8 cellular contexts compared by ENCODE assay signal in genomic region chr9:89477811-89478583, GRCh38. TPM values are rescaled to one million over a fixed set of nuclear protein-coding genes. Genes with fewer than 3 reads are reported as not detected.
DNase-seq lines count a peak whose midpoint lies in the region; ATAC-seq, FAIRE-seq and TF ChIP-seq lines count a peak whose summit lies in the region.

No MANE protein-coding gene starts in this region.

- peaks cover 3% of the 10 kb centered on the region for H3K4me1 ChIP-seq in BE2C

- peaks cover 60% of the 10 kb centered on the region for H3K36me3 Mint-ChIP-seq in T-helper 1 cell treated with Interleukin-12 subunit alpha and Interleukin-12 subunit beta and Interleukin-4 antibody, amounts not matched to agents 30 μg/mL and 1 μg/mL, for 36 hours (ENCODE audit: low read depth)
- peaks cover 16% of the 10 kb centered on the region for H3K36me3 Mint-ChIP-seq in natural killer cell treated with Interleukin-12 subunit alpha and Interleukin-12 subunit beta and Interleukin-15 and Interleukin-18, amount 100 ng/mL, for 72 hours

- H3K9me3 ChIP-seq in BE2C = no peaks in the 10 kb centered on the region

- no peaks in the 10 kb centered on the region for H3K27me3 Mint-ChIP-seq in T-helper 1 cell treated with Interleukin-12 subunit alpha and Interleukin-12 subunit beta and Interleukin-4 antibody, amounts not matched to agents 30 μg/mL and 1 μg/mL, for 36 hours (ENCODE audit: low read depth)
- no peaks in the 10 kb centered on the region for H3K27me3 Mint-ChIP-seq in natural killer cell treated with Interleukin-12 subunit alpha and Interleukin-12 subunit beta and Interleukin-15 and Interleukin-18, amount 100 ng/mL, for 72 hours

- H3K27me3 ChIP-seq in bronchial epithelial cell (ENCODE audit: control insufficient read depth, insufficient read depth, low read length) = no peaks in the 10 kb centered on the region
- H3K27me3 ChIP-seq in BE2C = no peaks in the 10 kb centered on the region

- H3K9me3 Mint-ChIP-seq in T-helper 1 cell treated with Interleukin-12 subunit alpha and Interleukin-12 subunit beta and Interleukin-4 antibody, amounts not matched to agents 30 μg/mL and 1 μg/mL, for 36 hours = peaks cover 8% of the 10 kb centered on the region
- H3K9me3 Mint-ChIP-seq in natural killer cell treated with Interleukin-12 subunit alpha and Interleukin-12 subunit beta and Interleukin-15 and Interleukin-18, amount 100 ng/mL, for 72 hours = no peaks in the 10 kb centered on the region

- peak overlapping the region; percentile 95 for H3K27ac Mint-ChIP-seq in T-helper 1 cell treated with Interleukin-12 subunit alpha and Interleukin-12 subunit beta and Interleukin-4 antibody, amounts not matched to agents 30 μg/mL and 1 μg/mL, for 36 hours
- peak overlapping the region; percentile 87 for H3K27ac Mint-ChIP-seq in natural killer cell treated with Interleukin-12 subunit alpha and Interleukin-12 subunit beta and Interleukin-15 and Interleukin-18, amount 100 ng/mL, for 72 hours

- TF ChIP-seq CTCF in bronchial epithelial cell (IDR thresholded peaks at IDR 0.05; ENCODE audit: insufficient read depth, low read length, severe bottlenecking) (no peak), BE2C (IDR thresholded peaks at IDR 0.05; ENCODE audit: low read depth, low read length) (no peak)

- H3K4me3 Mint-ChIP-seq in T-helper 1 cell treated with Interleukin-12 subunit alpha and Interleukin-12 subunit beta and Interleukin-4 antibody, amounts not matched to agents 30 μg/mL and 1 μg/mL, for 36 hours = peak overlapping the region; percentile 82
- H3K4me3 Mint-ChIP-seq in natural killer cell treated with Interleukin-12 subunit alpha and Interleukin-12 subunit beta and Interleukin-15 and Interleukin-18, amount 100 ng/mL, for 72 hours = peak overlapping the region; percentile 85

- peak; percentile 89 for FAIRE-seq in GM19239 (lab: Jason Lieb, UNC)
- FAIRE-seq in bronchial epithelial cell (lab: Jason Lieb, UNC) = no peak

- peak; percentile 26 to 44 for ATAC-seq in natural killer cell treated with Interleukin-12 subunit alpha and Interleukin-12 subunit beta and Interleukin-15 and Interleukin-18, amount 100 ng/mL, for 72 hours
- ATAC-seq in HG02840 (IDR thresholded peaks at IDR 0.05; ENCODE audit: low FRiP score, unreplicated experiment) = no peak

- H3K36me3 ChIP-seq in bronchial epithelial cell (ENCODE audit: control insufficient read depth, insufficient read depth, low read length) = no peaks in the 10 kb centered on the region
- no peaks in the 10 kb centered on the region for H3K36me3 ChIP-seq in BE2C

- H3K4me3 ChIP-seq in bronchial epithelial cell (ENCODE audit: low read depth, low read length) (no peak overlapping the region), BE2C (ENCODE audit: low read depth, low read length) (no peak overlapping the region)

- no peak for DNase-seq in GM19239 (ENCODE audit: insufficient read length, low spot score)
- DNase-seq in bronchial epithelial cell (ENCODE audit: low read depth) = peak; percentile 28
- DNase-seq in natural killer cell treated with Interleukin-12 subunit alpha and Interleukin-12 subunit beta and Interleukin-15 and Interleukin-18, amount 100 ng/mL, for 72 hours (ENCODE audit: low spot score) = no peak
- DNase-seq in BE2C = no peak
- DNase-seq in NCI-H82 treated with DMSO at 0.1 percent for 48 hours (lab: John Stamatoyannopoulos, UW; ENCODE audit: unreplicated experiment) = no peak
- DNase-seq in NCI-H128 (lab: John Stamatoyannopoulos, UW; ENCODE audit: unreplicated experiment) = no peak

- peaks cover 80% of the 10 kb centered on the region for H3K4me1 Mint-ChIP-seq in T-helper 1 cell treated with Interleukin-12 subunit alpha and Interleukin-12 subunit beta and Interleukin-4 antibody, amounts not matched to agents 30 μg/mL and 1 μg/mL, for 36 hours (ENCODE audit: low read depth)
- H3K4me1 Mint-ChIP-seq in natural killer cell treated with Interleukin-12 subunit alpha and Interleukin-12 subunit beta and Interleukin-15 and Interleukin-18, amount 100 ng/mL, for 72 hours (ENCODE audit: low read depth in 2 of 2) = peaks cover 70 to 75% of the 10 kb centered on the region in 2 donors

RNA-seq across cellular contexts. Expression of gene SEMA4D, which starts 19.9 kb away (rescaled TPM):
- total RNA-seq in bronchial epithelial cell = 1.8 and 6.1 TPM in 2 replicates
- total RNA-seq in natural killer cell treated with Interleukin-12 subunit alpha and Interleukin-12 subunit beta and Interleukin-15 and Interleukin-18, amount 100 ng/mL, for 72 hours = 100 to 1,000 TPM; 169 to 237 TPM
- polyA plus RNA-seq in BE2C (2012; ENCODE audit: insufficient read depth, insufficient read length, low read depth) = 5.2 TPM

Comparison
In these comparisons a context has a peak if more than half of its experiments do, and no peak if none do; other contexts are left out.
1. RNA of gene SEMA4D, which starts 19.9 kb away (total RNA-seq): 169 to 237 TPM in natural killer cell treated with Interleukin-12 subunit alpha and Interleukin-12 subunit beta and Interleukin-15 and Interleukin-18, amount 100 ng/mL, for 72 hours; 1.8 to 6.1 TPM in bronchial epithelial cell; every median in the first group is over 10 times any median in the second.